Comparison of ENCODE assay signal across 8 cellular contexts in the genomic region with DNA sequence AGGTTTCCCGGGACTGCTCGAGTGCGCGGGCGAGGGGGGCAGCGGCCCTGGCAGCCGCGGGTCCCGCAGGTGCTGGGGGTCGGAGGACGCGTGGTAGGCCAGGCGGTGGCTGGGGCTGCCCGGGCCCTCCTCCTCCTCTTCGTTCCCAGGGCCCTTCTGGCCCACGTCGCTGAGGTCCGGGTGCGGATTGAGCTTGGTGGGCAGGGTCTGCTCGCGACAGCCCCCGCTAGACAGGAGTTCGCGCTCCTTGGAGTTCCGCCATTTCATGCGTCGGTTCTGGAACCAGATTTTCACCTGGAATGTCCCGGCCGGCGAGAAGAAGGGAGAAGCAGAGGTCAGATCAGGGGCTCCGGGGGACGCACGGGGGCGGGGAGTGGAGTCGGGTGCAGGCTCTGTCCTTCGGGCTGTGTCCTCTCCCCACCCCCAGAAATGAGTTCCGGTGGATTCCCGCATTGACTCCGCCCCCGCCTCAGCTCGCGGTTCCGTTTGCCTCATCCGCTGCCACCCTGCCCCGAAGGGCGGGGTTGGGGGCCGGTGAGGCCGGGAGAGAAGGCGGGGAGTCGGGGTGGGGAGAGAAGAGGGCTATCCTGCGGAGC. TPM values are rescaled to one million over a fixed set of nuclear protein-coding genes. Genes with fewer than 3 reads are reported as not detected.
DNase-seq lines count a peak whose midpoint lies in the region; ATAC-seq and TF ChIP-seq lines count a peak whose summit lies in the region.

No MANE protein-coding gene starts in this region.

- peaks cover 15% of the 10 kb centered on the region for H3K36me3 Mint-ChIP-seq in activated CD4-positive, alpha-beta memory T cell treated with anti-CD3 and anti-CD28 coated beads, Interleukin-2, amount 10 ng/mL, durations not matched to agents 7 days and 5 days (ENCODE audit: low read depth)

- no peaks in the 10 kb centered on the region for H3K36me3 ChIP-seq in hepatocyte (replicated peaks; ENCODE audit: insufficient read depth, low read depth)

- H3K4me3 Mint-ChIP-seq in activated CD4-positive, alpha-beta memory T cell treated with anti-CD3 and anti-CD28 coated beads, Interleukin-2, amount 10 ng/mL, durations not matched to agents 7 days and 5 days: peak overlapping the region; percentile 53

- TF ChIP-seq CTCF in hepatocyte (IDR thresholded peaks at IDR 0.05; ENCODE audit: poor library complexity): no peak

- peaks cover 83% of the 10 kb centered on the region for H3K27me3 ChIP-seq in hepatocyte

- H4K20me1 ChIP-seq in hepatocyte (ENCODE audit: insufficient read depth, poor library complexity, severe bottlenecking): no peaks in the 10 kb centered on the region

- peaks cover 3% of the 10 kb centered on the region for H3K9me3 Mint-ChIP-seq in activated CD4-positive, alpha-beta memory T cell treated with anti-CD3 and anti-CD28 coated beads, Interleukin-2, amount 10 ng/mL, durations not matched to agents 7 days and 5 days

- H3K4me3 ChIP-seq in hepatocyte: peak overlapping the region; percentile 16

- peaks cover 22% of the 10 kb centered on the region for H3K4me1 Mint-ChIP-seq in activated CD4-positive, alpha-beta memory T cell treated with anti-CD3 and anti-CD28 coated beads, Interleukin-2, amount 10 ng/mL, durations not matched to agents 7 days and 5 days

- H3K4me1 ChIP-seq in hepatocyte (ENCODE audit: insufficient read depth): no peaks in the 10 kb centered on the region

- no peaks in the 10 kb centered on the region for H3K9me2 ChIP-seq in hepatocyte (replicated peaks; ENCODE audit: insufficient read depth)

- H3K27me3 Mint-ChIP-seq in activated CD4-positive, alpha-beta memory T cell treated with anti-CD3 and anti-CD28 coated beads, Interleukin-2, amount 10 ng/mL, durations not matched to agents 7 days and 5 days: peaks cover 62% of the 10 kb centered on the region

- CTCF ChIA-PET in activated CD4-positive, alpha-beta memory T cell treated with anti-CD3 and anti-CD28 coated beads, Interleukin-2, amount 10 ng/mL, durations not matched to agents 7 days and 5 days (lab: Charles Lee): interaction anchor here (3.0 kb wide), 1 partner anchor 24 kb away, joined by 11 read pairs; no protein-coding TSS in a partner anchor

- no peak for ATAC-seq in HG03045 (IDR thresholded peaks at IDR 0.05; ENCODE audit: unreplicated experiment)

- H3K27ac Mint-ChIP-seq in activated CD4-positive, alpha-beta memory T cell treated with anti-CD3 and anti-CD28 coated beads, Interleukin-2, amount 10 ng/mL, durations not matched to agents 7 days and 5 days: no peak overlapping the region

- no peak overlapping the region for H3K27ac ChIP-seq in hepatocyte

- 4% methylated on average over 27 of the region's 51 CpGs for WGBS in hepatocyte (ENCODE audit: low lambda C conversion rate, missing lambda C conversion rate)

- H3K9me3 ChIP-seq in hepatocyte (ENCODE audit: low read depth): no peaks in the 10 kb centered on the region

- DNase-seq in HK-2 (ENCODE audit: unreplicated experiment) (peak; percentile 7), hepatocyte (ENCODE audit: low spot score) (no peak), putamen (ENCODE audit: low spot score) (no peak), foreskin melanocyte (no peak), kidney tubule cell (ENCODE audit: low spot score) (no peak)
- DNase-seq in activated CD4-positive, alpha-beta memory T cell treated with anti-CD3 and anti-CD28 coated beads, Interleukin-2, amount 10 ng/mL, durations not matched to agents 7 days and 5 days: peak; percentile 47
- peak; percentile 20 for DNase-seq in stimulated activated CD8-positive, alpha-beta memory T cell treated with anti-CD3 and anti-CD28 coated beads, Interleukin-15, amount 100 ng/mL, for 1 hour (ENCODE audit: low read depth)

- peak overlapping the region; percentile 82 for H3K4me2 ChIP-seq in hepatocyte

- H3K79me2 ChIP-seq in hepatocyte: no peaks in the 10 kb centered on the region

- POLR2A ChIA-PET in activated CD4-positive, alpha-beta memory T cell treated with anti-CD3 and anti-CD28 coated beads, Interleukin-2, amount 10 ng/mL, durations not matched to agents 7 days and 5 days (lab: Charles Lee): no interaction called here

- H2AFZ ChIP-seq in hepatocyte: no peak overlapping the region

RNA-seq across cellular contexts. Expression of a gene that starts 3.9 kb away (rescaled TPM):
- total RNA-seq in activated CD4-positive, alpha-beta memory T cell treated with anti-CD3 and anti-CD28 coated beads, Interleukin-2, amount 10 ng/mL, durations not matched to agents 7 days and 5 days: not detected
- not detected in 2 replicates for total RNA-seq in hepatocyte
- polyA plus RNA-seq in hepatocyte: not detected in 2 replicates

Comparison
In these comparisons a context has a peak if more than half of its experiments do, and no peak if none do; other contexts are left out.
1. DNase-seq: peak in HK-2 (single experiment), activated CD4-positive, alpha-beta memory T cell treated with anti-CD3 and anti-CD28 coated beads, Interleukin-2, amount 10 ng/mL, durations not matched to agents 7 days and 5 days (single experiment) and stimulated activated CD8-positive, alpha-beta memory T cell treated with anti-CD3 and anti-CD28 coated beads, Interleukin-15, amount 100 ng/mL, for 1 hour (single experiment); none in hepatocyte (single experiment), putamen (single experiment), foreskin melanocyte (single experiment) and kidney tubule cell (single experiment).